In the genomic region with DNA sequence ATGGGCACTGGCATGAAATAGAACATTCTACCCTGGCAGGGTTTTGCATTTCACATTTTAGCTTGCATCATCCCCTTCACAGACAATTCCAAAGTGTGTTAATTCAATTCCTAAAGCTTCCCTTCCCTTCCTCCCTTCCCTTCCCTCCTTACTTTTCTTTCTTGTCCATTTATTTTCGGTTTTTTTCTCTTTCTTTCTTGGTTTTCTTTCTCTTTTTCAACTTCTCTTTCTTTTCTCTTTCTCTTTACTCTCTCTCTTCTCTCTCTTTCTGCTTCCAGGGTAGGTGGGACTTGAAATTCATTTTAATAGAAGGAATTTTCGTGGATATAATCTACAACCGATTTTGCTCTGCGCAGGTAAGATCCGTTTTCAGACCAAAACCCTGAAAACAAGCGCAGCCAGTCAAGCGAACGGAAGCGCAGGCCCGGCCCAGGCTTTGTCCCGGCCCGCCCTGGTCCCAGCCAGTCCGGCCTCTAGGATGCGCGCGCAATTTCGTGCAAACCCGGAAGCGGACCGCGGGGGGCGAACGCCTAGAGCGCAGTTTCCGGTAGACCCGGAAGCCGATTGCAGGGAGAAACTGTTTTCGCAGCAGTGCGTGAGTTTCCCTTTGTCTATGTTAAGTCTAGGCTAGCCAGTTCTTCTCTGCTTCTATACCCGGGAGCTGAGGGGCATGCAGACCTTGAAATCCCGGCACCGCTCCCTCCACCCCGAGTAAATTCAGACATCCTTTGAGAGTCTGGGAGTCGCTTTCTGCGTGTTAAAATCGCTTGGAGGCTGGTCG, we compare ENCODE assay signal across 1 cellular context.
TF ChIP-seq lines count a peak whose summit lies in the region.

A gene (plus strand): TSS at position 540 of the 781 bp plus-strand sequence. CDS start 4,165 bp downstream, outside the sequence.

TF ChIP-seq in K562, 482 proteins besides CTCF, POLR2A, EP300 and RAD21 (continued from another document and continues in another):
- TF ChIP-seq, protein P1, sequence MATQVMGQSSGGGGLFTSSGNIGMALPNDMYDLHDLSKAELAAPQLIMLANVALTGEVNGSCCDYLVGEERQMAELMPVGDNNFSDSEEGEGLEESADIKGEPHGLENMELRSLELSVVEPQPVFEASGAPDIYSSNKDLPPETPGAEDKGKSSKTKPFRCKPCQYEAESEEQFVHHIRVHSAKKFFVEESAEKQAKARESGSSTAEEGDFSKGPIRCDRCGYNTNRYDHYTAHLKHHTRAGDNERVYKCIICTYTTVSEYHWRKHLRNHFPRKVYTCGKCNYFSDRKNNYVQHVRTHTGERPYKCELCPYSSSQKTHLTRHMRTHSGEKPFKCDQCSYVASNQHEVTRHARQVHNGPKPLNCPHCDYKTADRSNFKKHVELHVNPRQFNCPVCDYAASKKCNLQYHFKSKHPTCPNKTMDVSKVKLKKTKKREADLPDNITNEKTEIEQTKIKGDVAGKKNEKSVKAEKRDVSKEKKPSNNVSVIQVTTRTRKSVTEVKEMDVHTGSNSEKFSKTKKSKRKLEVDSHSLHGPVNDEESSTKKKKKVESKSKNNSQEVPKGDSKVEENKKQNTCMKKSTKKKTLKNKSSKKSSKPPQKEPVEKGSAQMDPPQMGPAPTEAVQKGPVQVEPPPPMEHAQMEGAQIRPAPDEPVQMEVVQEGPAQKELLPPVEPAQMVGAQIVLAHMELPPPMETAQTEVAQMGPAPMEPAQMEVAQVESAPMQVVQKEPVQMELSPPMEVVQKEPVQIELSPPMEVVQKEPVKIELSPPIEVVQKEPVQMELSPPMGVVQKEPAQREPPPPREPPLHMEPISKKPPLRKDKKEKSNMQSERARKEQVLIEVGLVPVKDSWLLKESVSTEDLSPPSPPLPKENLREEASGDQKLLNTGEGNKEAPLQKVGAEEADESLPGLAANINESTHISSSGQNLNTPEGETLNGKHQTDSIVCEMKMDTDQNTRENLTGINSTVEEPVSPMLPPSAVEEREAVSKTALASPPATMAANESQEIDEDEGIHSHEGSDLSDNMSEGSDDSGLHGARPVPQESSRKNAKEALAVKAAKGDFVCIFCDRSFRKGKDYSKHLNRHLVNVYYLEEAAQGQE (CRISPR knock-in tag; IDR thresholded peaks at IDR 0.05; ENCODE audit: low read depth): no peak
- TF ChIP-seq, protein P2, sequence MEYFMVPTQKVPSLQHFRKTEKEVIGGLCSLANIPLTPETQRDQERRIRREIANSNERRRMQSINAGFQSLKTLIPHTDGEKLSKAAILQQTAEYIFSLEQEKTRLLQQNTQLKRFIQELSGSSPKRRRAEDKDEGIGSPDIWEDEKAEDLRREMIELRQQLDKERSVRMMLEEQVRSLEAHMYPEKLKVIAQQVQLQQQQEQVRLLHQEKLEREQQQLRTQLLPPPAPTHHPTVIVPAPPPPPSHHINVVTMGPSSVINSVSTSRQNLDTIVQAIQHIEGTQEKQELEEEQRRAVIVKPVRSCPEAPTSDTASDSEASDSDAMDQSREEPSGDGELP (CRISPR knock-in tag; IDR thresholded peaks at IDR 0.05; ENCODE audit: borderline replicate concordance): 0 out of 2 replicates have a peak, but pooled peaks have one; percentile 17
- peak; percentile 74 for TF ChIP-seq ELF2 (CRISPR knock-in tag; IDR thresholded peaks at IDR 0.05)
- TF ChIP-seq, protein P3, sequence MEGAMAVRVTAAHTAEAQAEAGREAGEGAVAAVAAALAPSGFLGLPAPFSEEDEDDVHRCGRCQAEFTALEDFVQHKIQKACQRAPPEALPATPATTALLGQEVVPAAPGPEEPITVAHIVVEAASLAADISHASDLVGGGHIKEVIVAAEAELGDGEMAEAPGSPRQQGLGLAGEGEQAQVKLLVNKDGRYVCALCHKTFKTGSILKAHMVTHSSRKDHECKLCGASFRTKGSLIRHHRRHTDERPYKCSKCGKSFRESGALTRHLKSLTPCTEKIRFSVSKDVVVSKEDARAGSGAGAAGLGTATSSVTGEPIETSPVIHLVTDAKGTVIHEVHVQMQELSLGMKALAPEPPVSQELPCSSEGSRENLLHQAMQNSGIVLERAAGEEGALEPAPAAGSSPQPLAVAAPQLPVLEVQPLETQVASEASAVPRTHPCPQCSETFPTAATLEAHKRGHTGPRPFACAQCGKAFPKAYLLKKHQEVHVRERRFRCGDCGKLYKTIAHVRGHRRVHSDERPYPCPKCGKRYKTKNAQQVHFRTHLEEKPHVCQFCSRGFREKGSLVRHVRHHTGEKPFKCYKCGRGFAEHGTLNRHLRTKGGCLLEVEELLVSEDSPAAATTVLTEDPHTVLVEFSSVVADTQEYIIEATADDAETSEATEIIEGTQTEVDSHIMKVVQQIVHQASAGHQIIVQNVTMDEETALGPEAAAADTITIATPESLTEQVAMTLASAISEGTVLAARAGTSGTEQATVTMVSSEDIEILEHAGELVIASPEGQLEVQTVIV (CRISPR knock-in tag; IDR thresholded peaks at IDR 0.05; ENCODE audit: borderline replicate concordance): no peak
- TF ChIP-seq ELF4 (CRISPR knock-in tag; IDR thresholded peaks at IDR 0.05): no peak
- TF ChIP-seq STAG1 (CRISPR knock-in tag; IDR thresholded peaks at IDR 0.05; ENCODE audit: borderline replicate concordance): no peak
- TF ChIP-seq ZNF217 (CRISPR knock-in tag; IDR thresholded peaks at IDR 0.05): no peak
- no peak for TF ChIP-seq SMAD4 (CRISPR knock-in tag; conservative IDR thresholded peaks at IDR 0.05)
- no peak for TF ChIP-seq PRPF4 (IDR thresholded peaks at IDR 0.05; ENCODE audit: insufficient read depth, low read depth, low read length, poor library complexity, severe bottlenecking)
- peak; percentile 83; the same call in 1 of the 2 replicates for TF ChIP-seq SRSF1 (IDR thresholded peaks at IDR 0.05; ENCODE audit: low read depth, low read length)
- TF ChIP-seq CREM (IDR thresholded peaks at IDR 0.05; ENCODE audit: low read depth): peak; percentile 56; the same call in 1 of the 2 replicates
- no peak for TF ChIP-seq KLF10 (CRISPR knock-in tag; IDR thresholded peaks at IDR 0.05)
- TF ChIP-seq, protein P4, sequence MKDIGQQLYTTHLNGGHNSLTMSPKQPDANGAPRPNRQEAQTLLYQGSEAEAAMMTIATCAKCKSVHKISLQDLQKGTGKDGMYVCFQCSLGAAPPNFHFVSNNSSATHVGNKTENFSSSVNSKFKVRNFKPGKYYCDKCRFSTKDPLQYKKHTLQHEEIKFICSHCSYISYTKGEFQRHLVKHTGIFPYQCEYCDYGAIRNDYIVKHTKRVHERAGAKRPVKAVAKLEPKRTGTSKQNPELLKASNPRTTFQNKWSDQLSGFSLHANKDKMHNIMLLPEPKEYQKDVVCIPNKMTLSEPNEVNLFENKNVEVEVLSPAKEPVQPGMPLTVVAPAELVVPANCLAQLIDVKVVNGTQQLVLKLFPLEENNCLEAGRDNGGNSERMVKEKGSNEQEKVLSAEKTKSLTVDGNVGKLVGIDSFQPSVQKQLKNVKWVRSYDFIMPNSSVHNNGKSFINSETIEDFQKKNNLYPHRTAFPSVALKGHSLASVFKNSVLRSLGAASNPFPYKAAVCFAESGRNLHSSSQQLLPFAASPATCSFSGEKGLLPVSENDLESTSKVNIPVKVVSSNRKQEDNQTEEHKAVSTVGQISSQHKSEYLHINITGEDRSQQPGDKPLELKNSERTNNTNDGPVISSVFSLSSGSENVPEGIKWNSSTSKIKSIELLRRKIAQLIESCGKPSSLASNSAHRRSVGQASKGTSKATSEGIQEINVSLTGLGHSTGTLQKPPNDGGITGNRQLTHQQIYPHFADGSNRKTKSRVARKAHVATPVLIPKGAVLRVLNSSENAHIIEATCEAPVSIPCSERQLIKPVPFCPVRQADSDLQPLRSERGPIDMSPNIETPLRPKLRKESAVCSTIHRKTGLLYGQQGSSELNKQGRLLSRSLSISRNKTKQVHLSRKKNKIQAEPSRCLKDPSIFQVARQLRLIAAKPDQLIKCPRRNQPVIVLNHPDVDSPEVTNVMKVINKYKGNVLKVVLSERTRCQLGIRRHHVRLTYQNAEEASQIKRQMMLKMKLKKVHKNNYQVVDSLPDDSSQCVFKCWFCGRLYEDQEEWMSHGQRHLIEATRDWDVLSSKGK (CRISPR knock-in tag; IDR thresholded peaks at IDR 0.05): no peak
- no peak for TF ChIP-seq SOX6 (IDR thresholded peaks at IDR 0.05)
- TF ChIP-seq PYGO2 (tag; IDR thresholded peaks at IDR 0.05): no peak
- TF ChIP-seq, protein P5, sequence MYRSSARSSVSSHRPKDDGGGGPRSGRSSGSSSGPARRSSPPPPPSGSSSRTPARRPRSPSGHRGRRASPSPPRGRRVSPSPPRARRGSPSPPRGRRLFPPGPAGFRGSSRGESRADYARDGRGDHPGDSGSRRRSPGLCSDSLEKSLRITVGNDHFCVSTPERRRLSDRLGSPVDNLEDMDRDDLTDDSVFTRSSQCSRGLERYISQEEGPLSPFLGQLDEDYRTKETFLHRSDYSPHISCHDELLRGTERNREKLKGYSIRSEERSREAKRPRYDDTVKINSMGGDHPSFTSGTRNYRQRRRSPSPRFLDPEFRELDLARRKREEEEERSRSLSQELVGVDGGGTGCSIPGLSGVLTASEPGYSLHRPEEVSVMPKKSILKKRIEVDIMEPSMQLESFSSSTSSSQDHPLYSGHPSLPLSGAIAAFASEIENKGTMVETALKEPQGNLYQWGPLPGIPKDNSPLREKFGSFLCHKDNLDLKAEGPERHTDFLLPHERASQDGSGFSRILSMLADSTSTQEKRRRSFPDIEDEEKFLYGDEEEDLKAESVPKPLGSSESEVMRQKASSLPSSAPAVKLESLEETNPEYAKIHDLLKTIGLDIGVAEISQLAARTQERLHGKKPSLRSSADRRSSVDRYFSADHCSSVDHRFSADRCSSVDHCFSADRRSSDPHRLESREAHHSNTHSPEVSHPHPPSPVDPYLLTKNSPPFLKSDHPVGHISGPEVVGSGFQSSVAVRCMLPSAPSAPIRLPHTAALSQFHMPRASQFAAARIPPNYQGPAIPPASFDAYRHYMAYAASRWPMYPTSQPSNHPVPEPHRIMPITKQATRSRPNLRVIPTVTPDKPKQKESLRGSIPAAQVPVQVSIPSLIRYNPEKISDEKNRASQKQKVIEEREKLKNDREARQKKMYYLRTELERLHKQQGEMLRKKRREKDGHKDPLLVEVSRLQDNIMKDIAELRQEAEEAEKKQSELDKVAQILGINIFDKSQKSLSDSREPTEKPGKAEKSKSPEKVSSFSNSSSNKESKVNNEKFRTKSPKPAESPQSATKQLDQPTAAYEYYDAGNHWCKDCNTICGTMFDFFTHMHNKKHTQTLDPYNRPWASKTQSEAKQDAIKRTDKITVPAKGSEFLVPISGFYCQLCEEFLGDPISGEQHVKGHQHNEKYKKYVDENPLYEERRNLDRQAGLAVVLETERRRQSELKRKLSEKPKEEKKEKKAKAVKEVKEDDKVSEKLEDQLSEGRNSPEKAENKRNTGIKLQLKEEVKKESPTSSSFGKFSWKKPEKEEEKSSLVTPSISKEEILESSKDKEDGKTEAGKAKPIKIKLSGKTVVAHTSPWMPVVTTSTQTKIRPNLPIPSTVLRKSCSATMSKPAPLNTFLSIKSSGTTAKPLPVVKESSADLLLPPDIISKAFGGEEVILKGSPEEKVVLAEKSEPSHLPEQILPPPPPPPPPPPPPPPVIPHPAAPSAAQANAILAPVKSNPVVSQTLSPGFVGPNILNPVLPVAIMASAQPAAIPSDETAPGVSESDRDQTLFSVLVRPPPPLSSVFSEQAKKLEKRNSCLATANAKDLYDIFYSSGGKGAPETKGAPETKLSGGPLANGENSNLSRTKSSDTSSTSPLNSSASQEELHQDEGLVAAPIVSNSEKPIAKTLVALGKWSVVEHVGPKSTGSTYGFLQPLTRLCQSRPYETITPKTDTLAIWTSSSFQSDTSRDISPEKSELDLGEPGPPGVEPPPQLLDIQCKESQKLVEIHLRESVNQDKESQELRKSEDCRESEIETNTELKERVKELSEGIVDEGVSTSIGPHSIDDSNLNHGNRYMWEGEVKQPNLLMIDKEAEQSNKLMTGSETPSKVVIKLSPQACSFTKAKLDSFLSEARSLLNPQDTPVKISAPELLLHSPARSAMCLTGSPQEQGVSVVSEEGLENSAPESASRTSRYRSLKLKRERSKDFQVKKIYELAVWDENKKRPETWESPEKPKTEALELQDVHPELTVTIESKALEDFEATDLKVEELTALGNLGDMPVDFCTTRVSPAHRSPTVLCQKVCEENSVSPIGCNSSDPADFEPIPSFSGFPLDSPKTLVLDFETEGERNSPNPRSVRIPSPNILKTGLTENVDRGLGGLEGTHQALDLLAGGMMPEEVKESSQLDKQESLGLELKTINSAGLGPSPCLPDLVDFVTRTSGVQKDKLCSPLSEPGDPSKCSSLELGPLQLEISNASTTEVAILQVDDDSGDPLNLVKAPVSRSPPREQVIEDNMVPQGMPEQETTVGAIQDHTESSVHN (IDR thresholded peaks at IDR 0.05; ENCODE audit: borderline replicate concordance in 1 of 2, low read depth in 1 of 2): no peak
- TF ChIP-seq, protein P6, sequence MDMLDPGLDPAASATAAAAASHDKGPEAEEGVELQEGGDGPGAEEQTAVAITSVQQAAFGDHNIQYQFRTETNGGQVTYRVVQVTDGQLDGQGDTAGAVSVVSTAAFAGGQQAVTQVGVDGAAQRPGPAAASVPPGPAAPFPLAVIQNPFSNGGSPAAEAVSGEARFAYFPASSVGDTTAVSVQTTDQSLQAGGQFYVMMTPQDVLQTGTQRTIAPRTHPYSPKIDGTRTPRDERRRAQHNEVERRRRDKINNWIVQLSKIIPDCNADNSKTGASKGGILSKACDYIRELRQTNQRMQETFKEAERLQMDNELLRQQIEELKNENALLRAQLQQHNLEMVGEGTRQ (CRISPR knock-in tag; IDR thresholded peaks at IDR 0.05): no peak
- no peak for TF ChIP-seq C11orf30 (IDR thresholded peaks at IDR 0.05; ENCODE audit: low read depth)
- TF ChIP-seq, protein P7, sequence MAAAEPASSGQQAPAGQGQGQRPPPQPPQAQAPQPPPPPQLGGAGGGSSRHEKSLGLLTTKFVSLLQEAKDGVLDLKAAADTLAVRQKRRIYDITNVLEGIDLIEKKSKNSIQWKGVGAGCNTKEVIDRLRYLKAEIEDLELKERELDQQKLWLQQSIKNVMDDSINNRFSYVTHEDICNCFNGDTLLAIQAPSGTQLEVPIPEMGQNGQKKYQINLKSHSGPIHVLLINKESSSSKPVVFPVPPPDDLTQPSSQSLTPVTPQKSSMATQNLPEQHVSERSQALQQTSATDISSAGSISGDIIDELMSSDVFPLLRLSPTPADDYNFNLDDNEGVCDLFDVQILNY (CRISPR knock-in tag; IDR thresholded peaks at IDR 0.05): no peak
- TF ChIP-seq MAFK (IDR thresholded peaks at IDR 0.05; ENCODE audit: low read length): no peak
- no peak for TF ChIP-seq WHSC1 (IDR thresholded peaks at IDR 0.05; ENCODE audit: low read length)
- TF ChIP-seq ZNF778 (CRISPR knock-in tag; IDR thresholded peaks at IDR 0.05): no peak
- no peak for TF ChIP-seq SPI1 (IDR thresholded peaks at IDR 0.05; ENCODE audit: borderline replicate concordance, low read depth, low read length)
- TF ChIP-seq PHB2 (IDR thresholded peaks at IDR 0.05; ENCODE audit: low read depth): no peak
- no peak for TF ChIP-seq TAF9B (IDR thresholded peaks at IDR 0.05; ENCODE audit: partially characterized antibody)
- TF ChIP-seq ZNF764 (CRISPR knock-in tag; IDR thresholded peaks at IDR 0.05; ENCODE audit: low read depth): no peak
- no peak for TF ChIP-seq BCL6 (CRISPR knock-in tag; IDR thresholded peaks at IDR 0.05)
- no peak for TF ChIP-seq U2AF2 (optimal IDR thresholded peaks at IDR 0.05; ENCODE audit: low read depth, low read length)
- TF ChIP-seq EGR1 (conservative IDR thresholded peaks at IDR 0.05): no peak
- 0 out of 2 replicates have a peak, but pooled peaks have one; percentile 17 for TF ChIP-seq CBX5 (IDR thresholded peaks at IDR 0.05; ENCODE audit: borderline replicate concordance, low read depth)
